In genomic region chr6:149484733-149485700, GRCh38 we compare ENCODE assay signal across 8 cellular contexts. TPM values are rescaled to one million over a fixed set of nuclear protein-coding genes. Genes with fewer than 3 reads are reported as not detected.
A peak's percentile ranks its signal among the peaks of the same experiment; 100 is the strongest.
DNase-seq lines count a peak whose midpoint lies in the region; ATAC-seq and TF ChIP-seq lines count a peak whose summit lies in the region.

TSS of gene ZC3H12D (minus strand) at chr6:149485014. CDS start at chr6:149474543, 10,471 bp downstream.

- peaks cover 0 to 44% (median 2%) of the 10 kb centered on the region in 3 donors for H3K36me3 Mint-ChIP-seq in CD8-positive, alpha-beta memory T cell
- peaks cover 22% of the 10 kb centered on the region for H3K36me3 Mint-ChIP-seq in activated CD4-positive, alpha-beta T cell treated with anti-CD3 and anti-CD28 coated beads, Interleukin-2, amount 10 ng/mL, durations not matched to agents 7 days and 5 days (ENCODE audit: low read depth)
- no peaks in the 10 kb centered on the region for H3K36me3 Mint-ChIP-seq in mesothelial cell of epicardium

- H2BK5ac ChIP-seq in IMR-90 (ENCODE audit: low read depth, low read length, poor library complexity, severe bottlenecking) = no peak within 1 kb of the TSS

- peak within 1 kb of the TSS; percentile 55 for H2AFZ ChIP-seq in IMR-90 (replicated peaks; ENCODE audit: low read length, poor library complexity)

- no peak within 1 kb of the TSS for H4K91ac ChIP-seq in IMR-90 (ENCODE audit: insufficient read depth, low read depth, low read length)

- no peak for TF ChIP-seq CTCF in IMR-90 (conservative IDR thresholded peaks at IDR 0.05; ENCODE audit: low read depth, low read length)
- TF ChIP-seq CTCF in psoas muscle (IDR thresholded peaks at IDR 0.05) = no peak
- no peak for TF ChIP-seq CTCF in mesothelial cell of epicardium (IDR thresholded peaks at IDR 0.05; ENCODE audit: unreplicated experiment)

- no peaks in the 10 kb centered on the region for H3K79me1 ChIP-seq in IMR-90 (ENCODE audit: low read depth in 1 of 2, low read length in 2 of 2)

- POLR2A ChIA-PET in CD8-positive, alpha-beta memory T cell (lab: Charles Lee) = interaction anchor here (0.6 to 2.8 kb wide), 17 partner anchors 8 to 837 kb away, joined by 3 to 39 read pairs (median 6); partner anchors contain the start of gene PPIL4
- POLR2A ChIA-PET in IMR-90 (lab: Charles Lee; ENCODE audit: unreplicated experiment) = no interaction called here
- POLR2A ChIA-PET in activated CD4-positive, alpha-beta T cell treated with anti-CD3 and anti-CD28 coated beads, Interleukin-2, amount 10 ng/mL, durations not matched to agents 7 days and 5 days (lab: Charles Lee) = interaction anchor here (1.1 kb wide), 1 partner anchor 9 kb away, joined by 4 read pairs; no protein-coding TSS in a partner anchor

- no peaks in the 10 kb centered on the region for H3K36me3 ChIP-seq in CD8-positive, alpha-beta memory T cell (ENCODE audit: insufficient read depth, low read length)
- no peaks in the 10 kb centered on the region for H3K36me3 ChIP-seq in IMR-90 (ENCODE audit: control insufficient read depth, insufficient read depth, low read length)
- no peaks in the 10 kb centered on the region for H3K36me3 ChIP-seq in effector memory CD4-positive, alpha-beta T cell (ENCODE audit: control insufficient read depth, insufficient read depth, low read length)
- H3K36me3 ChIP-seq in psoas muscle (ENCODE audit: insufficient read depth in 1 of 2, low read depth in 1 of 2) = no peaks in the 10 kb centered on the region

- in situ Hi-C loops in IMR-90 (cut with MboI; ENCODE audit: low sequenced_read_pairs) = no loop called here

- H3K4me3 ChIP-seq in CD8-positive, alpha-beta memory T cell (ENCODE audit: low read length) = peak within 1 kb of the TSS; percentile 68
- H3K4me3 ChIP-seq in IMR-90 (ENCODE audit: insufficient read depth, low read depth, low read length) = no peak within 1 kb of the TSS
- H3K4me3 ChIP-seq in effector memory CD4-positive, alpha-beta T cell (ENCODE audit: insufficient read depth, low read depth, low read length, poor library complexity, severe bottlenecking) = peak within 1 kb of the TSS; percentile 61
- peak within 1 kb of the TSS; percentile 28 for H3K4me3 ChIP-seq in psoas muscle

- peak; percentile 32 for ATAC-seq in GM21390 (IDR thresholded peaks at IDR 0.05; ENCODE audit: unreplicated experiment)
- peak; percentile 42 for ATAC-seq in IMR-90 (ENCODE audit: low read depth)
- ATAC-seq in psoas muscle = peak; percentile 61 to 95 (median 80)

- H4K8ac ChIP-seq in IMR-90 (ENCODE audit: low read depth in 2 of 2, low read length in 2 of 2) = no peak within 1 kb of the TSS

- no TSS peak for BruUV-seq in IMR-90 (replicated peaks; lab: Mats Ljungman, UMichigan)

- H2AK5ac ChIP-seq in IMR-90 (ENCODE audit: low read depth, low read length) = peak within 1 kb of the TSS; percentile 52; the same call in 1 of the 2 replicates

- H3K27ac Mint-ChIP-seq in CD8-positive, alpha-beta memory T cell = peak within 1 kb of the TSS; percentile 98 to 100 (median 99)
- peak within 1 kb of the TSS; percentile 99 for H3K27ac Mint-ChIP-seq in activated CD4-positive, alpha-beta T cell treated with anti-CD3 and anti-CD28 coated beads, Interleukin-2, amount 10 ng/mL, durations not matched to agents 7 days and 5 days
- H3K27ac Mint-ChIP-seq in mesothelial cell of epicardium = no peak within 1 kb of the TSS

- no peaks in the 10 kb centered on the region; the same call in 1 of the 2 replicates for H3K9me1 ChIP-seq in IMR-90 (ENCODE audit: insufficient read depth, low read length)

- no peaks in the 10 kb centered on the region for H3K27me3 ChIP-seq in CD8-positive, alpha-beta memory T cell (ENCODE audit: insufficient read depth, low read length, poor library complexity, severe bottlenecking)
- H3K27me3 ChIP-seq in IMR-90 (ENCODE audit: control insufficient read depth, insufficient read depth, low read length) (no peaks in the 10 kb centered on the region; the same call in 1 of the 2 replicates), psoas muscle (ENCODE audit: insufficient read depth in 3 of 3, low read length in 2 of 3) (no peaks in the 10 kb centered on the region)
- no peaks in the 10 kb centered on the region for H3K27me3 ChIP-seq in effector memory CD4-positive, alpha-beta T cell (replicated peaks; ENCODE audit: control insufficient read depth, insufficient read depth, low read length, poor library complexity, severe bottlenecking)

- no peak within 1 kb of the TSS for H2BK120ac ChIP-seq in IMR-90 (ENCODE audit: low read depth, low read length)

- dilution Hi-C loops in IMR-90 (cut with HindIII; ENCODE audit: low sequenced_read_pairs, unreplicated experiment) = no loop called here

- no peaks in the 10 kb centered on the region for H3K9me3 ChIP-seq in CD8-positive, alpha-beta memory T cell (ENCODE audit: low read length)
- H3K9me3 ChIP-seq in IMR-90 (ENCODE audit: control insufficient read depth, insufficient read depth, low read length) (no peaks in the 10 kb centered on the region), psoas muscle (no peaks in the 10 kb centered on the region)
- H3K9me3 ChIP-seq in effector memory CD4-positive, alpha-beta T cell (ENCODE audit: control insufficient read depth, low read length) = no peaks in the 10 kb centered on the region

- H3K18ac ChIP-seq in IMR-90 (ENCODE audit: low read depth, low read length) = no peak within 1 kb of the TSS

- no peak within 1 kb of the TSS for H3K23ac ChIP-seq in IMR-90 (ENCODE audit: low read depth, low read length)

- TF ChIP-seq RAD21 in IMR-90 (IDR thresholded peaks at IDR 0.05; ENCODE audit: low read length) = no peak

- TF ChIP-seq POLR2A in IMR-90 (IDR thresholded peaks at IDR 0.05; ENCODE audit: low read depth, low read length) = no peak

- H3K9ac ChIP-seq in IMR-90 (ENCODE audit: low read depth, low read length) = no peak within 1 kb of the TSS

- no peak within 1 kb of the TSS for H2AK9ac ChIP-seq in IMR-90 (replicated peaks; ENCODE audit: low read depth, low read length, poor library complexity)

- H3K4me2 ChIP-seq in IMR-90 (ENCODE audit: low read depth, low read length) = no peak within 1 kb of the TSS

- CTCF ChIA-PET in CD8-positive, alpha-beta memory T cell (lab: Charles Lee) = interaction anchor here (0.7 to 4.0 kb wide), 16 partner anchors 10 to 403 kb away, joined by 3 to 44 read pairs (median 4); no protein-coding TSS in a partner anchor
- CTCF ChIA-PET in IMR-90 (lab: Yijun Ruan, JAX) = no interaction called here
- CTCF ChIA-PET in activated CD4-positive, alpha-beta T cell treated with anti-CD3 and anti-CD28 coated beads, Interleukin-2, amount 10 ng/mL, durations not matched to agents 7 days and 5 days (lab: Charles Lee) = interaction anchor here (0.6 to 3.4 kb wide), 24 partner anchors 7 to 488 kb away, joined by 3 to 21 read pairs (median 3); no protein-coding TSS in a partner anchor

- no peak within 1 kb of the TSS for H2BK20ac ChIP-seq in IMR-90 (ENCODE audit: low read depth, low read length)

- H3K27ac ChIP-seq in CD8-positive, alpha-beta memory T cell (ENCODE audit: low read depth, low read length) = peak within 1 kb of the TSS; percentile 73
- H3K27ac ChIP-seq in IMR-90 (ENCODE audit: insufficient read depth, low read length) (no peak within 1 kb of the TSS), psoas muscle (peak within 1 kb of the TSS; percentile 5)
- H3K27ac ChIP-seq in effector memory CD4-positive, alpha-beta T cell (ENCODE audit: insufficient read depth, low read length, poor library complexity, severe bottlenecking) = peak within 1 kb of the TSS; percentile 98

- no peak within 1 kb of the TSS for H4K5ac ChIP-seq in IMR-90 (ENCODE audit: low read depth, low read length)

- no peak within 1 kb of the TSS for H3K56ac ChIP-seq in IMR-90 (ENCODE audit: extremely low read depth, insufficient read depth, low read length)

- WGBS in IMR-90 (ENCODE audit: extremely low coverage in 2 of 2, insufficient read length in 1 of 2), 2 experiments = 73% methylated on average over 8 of the region's 22 CpGs; no CpG with 5 or more reads in 1 of the 2 experiments
- 12 to 27% (median 21%) methylated on average over 22 of the region's 22 CpGs for WGBS in psoas muscle, 3 donors

- DNase-seq in CD8-positive, alpha-beta memory T cell = peak; percentile 68 to 93 (median 81)
- DNase-seq in IMR-90 (peak; percentile 33), psoas muscle (peak; percentile 61 to 84), mesothelial cell of epicardium (ENCODE audit: low spot score in 2 of 2, unreplicated experiment in 2 of 2) (no peak), SW 1271 (lab: John Stamatoyannopoulos, UW) (no peak)
- peak; percentile 85 for DNase-seq in activated CD4-positive, alpha-beta T cell treated with anti-CD3 and anti-CD28 coated beads, Interleukin-2, amount 10 ng/mL, durations not matched to agents 7 days and 5 days
- peak; percentile 74 to 80 (median 79) for DNase-seq in effector memory CD4-positive, alpha-beta T cell

- H3K4ac ChIP-seq in IMR-90 (ENCODE audit: low read depth, low read length) = no peak within 1 kb of the TSS

- H3K4me1 ChIP-seq in CD8-positive, alpha-beta memory T cell (ENCODE audit: insufficient read depth, low read length) = peaks cover 34% of the 10 kb centered on the region
- H3K4me1 ChIP-seq in IMR-90 (ENCODE audit: control insufficient read depth, insufficient read depth, low read length) = peaks cover 5% of the 10 kb centered on the region; the same call in 1 of the 2 replicates
- H3K4me1 ChIP-seq in effector memory CD4-positive, alpha-beta T cell (ENCODE audit: control insufficient read depth, insufficient read depth, low read length, poor library complexity, severe bottlenecking) = peaks cover 40% of the 10 kb centered on the region
- peaks cover 15% of the 10 kb centered on the region for H3K4me1 ChIP-seq in psoas muscle

- intact Hi-C loops in IMR-90 (cut with micrococcal nuclease) = no loop called here
- intact Hi-C loops in psoas muscle (cut with DNase I) = no loop called here

- no peak within 1 kb of the TSS for H3K14ac ChIP-seq in IMR-90 (replicated peaks; ENCODE audit: low read depth, low read length)

- no peaks in the 10 kb centered on the region for H4K20me1 ChIP-seq in IMR-90 (ENCODE audit: insufficient read depth, low read length)

- H3K4me1 Mint-ChIP-seq in CD8-positive, alpha-beta memory T cell = peaks cover 35 to 56% (median 42%) of the 10 kb centered on the region in 3 donors
- peaks cover 59% of the 10 kb centered on the region for H3K4me1 Mint-ChIP-seq in activated CD4-positive, alpha-beta T cell treated with anti-CD3 and anti-CD28 coated beads, Interleukin-2, amount 10 ng/mL, durations not matched to agents 7 days and 5 days
- H3K4me1 Mint-ChIP-seq in mesothelial cell of epicardium = peaks cover 4% of the 10 kb centered on the region

- no peaks in the 10 kb centered on the region for H3K27me3 Mint-ChIP-seq in CD8-positive, alpha-beta memory T cell
- no peaks in the 10 kb centered on the region for H3K27me3 Mint-ChIP-seq in activated CD4-positive, alpha-beta T cell treated with anti-CD3 and anti-CD28 coated beads, Interleukin-2, amount 10 ng/mL, durations not matched to agents 7 days and 5 days
- no peaks in the 10 kb centered on the region for H3K27me3 Mint-ChIP-seq in mesothelial cell of epicardium (ENCODE audit: low read depth)

- H3K9me3 Mint-ChIP-seq in CD8-positive, alpha-beta memory T cell = no peaks in the 10 kb centered on the region
- H3K9me3 Mint-ChIP-seq in activated CD4-positive, alpha-beta T cell treated with anti-CD3 and anti-CD28 coated beads, Interleukin-2, amount 10 ng/mL, durations not matched to agents 7 days and 5 days = no peaks in the 10 kb centered on the region
- H3K9me3 Mint-ChIP-seq in mesothelial cell of epicardium = no peaks in the 10 kb centered on the region

- peak within 1 kb of the TSS; percentile 88 to 99 (median 95) for H3K4me3 Mint-ChIP-seq in CD8-positive, alpha-beta memory T cell
- peak within 1 kb of the TSS; percentile 78 for H3K4me3 Mint-ChIP-seq in activated CD4-positive, alpha-beta T cell treated with anti-CD3 and anti-CD28 coated beads, Interleukin-2, amount 10 ng/mL, durations not matched to agents 7 days and 5 days
- no peak within 1 kb of the TSS for H3K4me3 Mint-ChIP-seq in mesothelial cell of epicardium

- H2BK15ac ChIP-seq in IMR-90 (ENCODE audit: low read depth, low read length) = no peak within 1 kb of the TSS; the same call in 2 of the 3 replicates

RNA-seq across cellular contexts. Expression of gene ZC3H12D, which starts in this region (rescaled TPM):
- 10 to 100 TPM; 83.5 to 84.5 TPM for total RNA-seq in CD8-positive, alpha-beta memory T cell
- polyA plus RNA-seq in CD8-positive, alpha-beta memory T cell = 2.5 TPM
- total RNA-seq in IMR-90 (2012; rRNA removed) (under 0.01 TPM in 1 of 2 replicates, not detected in the other), psoas muscle (under 1 TPM; 0.17 to 0.41 (median 0.26) TPM), mesothelial cell of epicardium (0.44 to 0.72 TPM (median 0.47 TPM) in 3 replicates)
- polyA plus RNA-seq in IMR-90 (2012; rRNA removed) (0.07 and 0.12 TPM in 2 replicates), psoas muscle (under 1 TPM; 0.17 to 0.28 (median 0.26) TPM)
- under 0.01 and 0.01 TPM in 2 replicates for polyA plus RNA-seq in IMR-90 (2012; cell fraction: cytosol; rRNA removed)
- polyA plus RNA-seq in IMR-90 (2012; cell fraction: nucleus; rRNA removed; ENCODE audit: low replicate concordance) = 0.26 and 0.38 TPM in 2 replicates
- 10 to 100 TPM; 10.7 to 16.5 TPM for total RNA-seq in activated CD4-positive, alpha-beta T cell treated with anti-CD3 and anti-CD28 coated beads, Interleukin-2, amount 10 ng/mL, durations not matched to agents 7 days and 5 days

Comparison
In these comparisons a context has a peak if more than half of its experiments do, and no peak if none do; other contexts are left out.
1. RNA of gene ZC3H12D (total RNA-seq): 83.5 to 84.5 TPM in CD8-positive, alpha-beta memory T cell; 10.7 to 16.5 TPM in activated CD4-positive, alpha-beta T cell treated with anti-CD3 and anti-CD28 coated beads, Interleukin-2, amount 10 ng/mL, durations not matched to agents 7 days and 5 days, 0.44 to 0.72 TPM in mesothelial cell of epicardium, 0.17 to 0.41 TPM in psoas muscle and under 0.01 TPM in IMR-90; every median in the first group is over 4 times any median in the second.
2. Peak in DNase-seq and ATAC-seq in IMR-90; RNA of the gene not detected or under 1 TPM.
3. Peak in DNase-seq, ATAC-seq, H3K4me3 ChIP-seq and H3K27ac ChIP-seq in psoas muscle; RNA of the gene not detected or under 1 TPM.
4. DNase-seq: peak in CD8-positive, alpha-beta memory T cell (5 of 5), activated CD4-positive, alpha-beta T cell treated with anti-CD3 and anti-CD28 coated beads, Interleukin-2, amount 10 ng/mL, durations not matched to agents 7 days and 5 days (single experiment) and effector memory CD4-positive, alpha-beta T cell (3 of 3); none in mesothelial cell of epicardium (0 of 2) and SW 1271 (0 of 2).
5. Peak in every context shown above with its lines, with median percentiles within 50 percentile points of each other: ATAC-seq.